Comparison of ENCODE assay signal across 9 cellular contexts in genomic region chr10:30639946-30640786, GRCh38. TPM values are rescaled to one million over a fixed set of nuclear protein-coding genes. Genes with fewer than 3 reads are reported as not detected.
DNase-seq lines count a peak whose midpoint lies in the region; ATAC-seq and TF ChIP-seq lines count a peak whose summit lies in the region.
"Had no signal": no experiment of that assay in that cellular context is flagged by ENCODE, and none has a peak within 500 bp of the region (broad histone marks: within the 10 kb centered on the region; RNA-seq: fewer than 3 reads in every experiment).

No MANE protein-coding gene starts in this region.

- H4K91ac ChIP-seq in mesenchymal stem cell (ENCODE audit: low read length), result no peak overlapping the region

- no peak overlapping the region for H2AK5ac ChIP-seq in mesenchymal stem cell (ENCODE audit: low read length, severe bottlenecking)

- H3K9ac ChIP-seq in mesenchymal stem cell (ENCODE audit: low read length), result no peak overlapping the region

- CTCF ChIA-PET in activated naive CD4-positive, alpha-beta T cell treated with anti-CD3 and anti-CD28 coated beads, Interleukin-2, amount 10 ng/mL, durations not matched to agents 7 days and 5 days (lab: Charles Lee), result interaction anchor here (0.9 to 4.0 kb wide), 29 partner anchors 8 to 1523 kb away, joined by 3 to 23 read pairs (median 4); partner anchors contain the start of gene LYZL2
- CTCF ChIA-PET in activated CD4-positive, alpha-beta memory T cell treated with anti-CD3 and anti-CD28 coated beads for 36 hours (lab: Charles Lee), result interaction anchor here (0.6 to 5.1 kb wide), 54 partner anchors 8 to 1165 kb away, joined by 3 to 62 read pairs (median 4); partner anchors contain the start of gene LYZL2

- H3K79me1 ChIP-seq in mesenchymal stem cell (replicated peaks; ENCODE audit: low read length, poor library complexity, severe bottlenecking), result no peaks in the 10 kb centered on the region

- peaks cover 48% of the 10 kb centered on the region for H3K27me3 Mint-ChIP-seq in activated naive CD4-positive, alpha-beta T cell treated with anti-CD3 and anti-CD28 coated beads, Interleukin-2, amount 10 ng/mL, durations not matched to agents 7 days and 5 days
- peaks cover 42% of the 10 kb centered on the region for H3K27me3 Mint-ChIP-seq in activated CD4-positive, alpha-beta memory T cell treated with anti-CD3 and anti-CD28 coated beads for 36 hours

- H3K27ac ChIP-seq in mesenchymal stem cell (ENCODE audit: low read length, poor library complexity, severe bottlenecking), result no peak overlapping the region

- peak; percentile 72 for TF ChIP-seq CTCF in GM20000 (IDR thresholded peaks at IDR 0.05; ENCODE audit: extremely low read depth, missing control alignments)

- no peak overlapping the region for H3K18ac ChIP-seq in mesenchymal stem cell (ENCODE audit: low read depth in 1 of 2, low read length in 2 of 2)

- H3K36me3 Mint-ChIP-seq in activated naive CD4-positive, alpha-beta T cell treated with anti-CD3 and anti-CD28 coated beads, Interleukin-2, amount 10 ng/mL, durations not matched to agents 7 days and 5 days, result no peaks in the 10 kb centered on the region
- no peaks in the 10 kb centered on the region for H3K36me3 Mint-ChIP-seq in activated CD4-positive, alpha-beta memory T cell treated with anti-CD3 and anti-CD28 coated beads for 36 hours

- no peak overlapping the region for H3K4me3 Mint-ChIP-seq in activated naive CD4-positive, alpha-beta T cell treated with anti-CD3 and anti-CD28 coated beads, Interleukin-2, amount 10 ng/mL, durations not matched to agents 7 days and 5 days
- no peak overlapping the region for H3K4me3 Mint-ChIP-seq in activated CD4-positive, alpha-beta memory T cell treated with anti-CD3 and anti-CD28 coated beads for 36 hours

- no peak overlapping the region for H2BK15ac ChIP-seq in mesenchymal stem cell (ENCODE audit: low read depth, poor library complexity, severe bottlenecking)

- H3K36me3 ChIP-seq in mesenchymal stem cell (ENCODE audit: control insufficient read depth in 1 of 2, insufficient read depth in 2 of 2, low read depth in 1 of 2, low read length in 2 of 2), result no peaks in the 10 kb centered on the region

- no peak overlapping the region for H2BK5ac ChIP-seq in mesenchymal stem cell (ENCODE audit: low read depth, low read length, poor library complexity, severe bottlenecking)

- DNase-seq in COLO668 (lab: John Stamatoyannopoulos, UW; ENCODE audit: unreplicated experiment) (peak; percentile 5), GM20000 (ENCODE audit: low spot score) (peak; percentile 58), OCI-M2 (lab: John Stamatoyannopoulos, UW; ENCODE audit: unreplicated experiment) (peak; percentile 2), mesenchymal stem cell (peak; percentile 62)
- DNase-seq in effector CD4-positive, alpha-beta T cell, result peak; percentile 13
- DNase-seq in activated naive CD4-positive, alpha-beta T cell treated with anti-CD3 and anti-CD28 coated beads, Interleukin-2, amount 10 ng/mL, durations not matched to agents 7 days and 5 days, result no peak
- no peak for DNase-seq in activated CD4-positive, alpha-beta memory T cell treated with anti-CD3 and anti-CD28 coated beads for 36 hours

- no peak overlapping the region for H4K8ac ChIP-seq in mesenchymal stem cell (ENCODE audit: low read length)

- H3K4me2 ChIP-seq in mesenchymal stem cell (ENCODE audit: low read length, poor library complexity, severe bottlenecking), result no peak overlapping the region

- POLR2A ChIA-PET in activated CD4-positive, alpha-beta memory T cell treated with anti-CD3 and anti-CD28 coated beads for 36 hours (lab: Charles Lee), result no interaction called here

- no peaks in the 10 kb centered on the region for H3K9me3 ChIP-seq in mesenchymal stem cell (ENCODE audit: control insufficient read depth, low read length)

- H3K4me1 Mint-ChIP-seq in activated naive CD4-positive, alpha-beta T cell treated with anti-CD3 and anti-CD28 coated beads, Interleukin-2, amount 10 ng/mL, durations not matched to agents 7 days and 5 days, result no peaks in the 10 kb centered on the region
- peaks cover 10% of the 10 kb centered on the region for H3K4me1 Mint-ChIP-seq in activated CD4-positive, alpha-beta memory T cell treated with anti-CD3 and anti-CD28 coated beads for 36 hours (ENCODE audit: low read depth)

- no peak overlapping the region for H3K27ac Mint-ChIP-seq in activated naive CD4-positive, alpha-beta T cell treated with anti-CD3 and anti-CD28 coated beads, Interleukin-2, amount 10 ng/mL, durations not matched to agents 7 days and 5 days
- H3K27ac Mint-ChIP-seq in activated CD4-positive, alpha-beta memory T cell treated with anti-CD3 and anti-CD28 coated beads for 36 hours, result no peak overlapping the region

- 74% methylated on average over 4 of the region's 6 CpGs for WGBS in mesenchymal stem cell

- no peak overlapping the region for H3K14ac ChIP-seq in mesenchymal stem cell (ENCODE audit: low read length in 2 of 2)

- intact Hi-C loops in activated CD4-positive, alpha-beta memory T cell treated with anti-CD3 and anti-CD28 coated beads for 36 hours (cut with micrococcal nuclease), result no loop called here

- no peak overlapping the region for H2BK12ac ChIP-seq in mesenchymal stem cell (ENCODE audit: low read length in 2 of 2)

- H3K4me3 ChIP-seq in mesenchymal stem cell (ENCODE audit: insufficient read depth in 1 of 2, low read depth in 1 of 2, low read length in 2 of 2), result no peak overlapping the region

- H3K27me3 ChIP-seq in mesenchymal stem cell (ENCODE audit: control insufficient read depth in 1 of 2, insufficient read depth in 1 of 2, low read length in 2 of 2), result no peaks in the 10 kb centered on the region

- H3K4me1 ChIP-seq in mesenchymal stem cell (ENCODE audit: control insufficient read depth, insufficient read depth, low read depth, low read length), result peaks cover 5% of the 10 kb centered on the region

- no peak overlapping the region for H3K4ac ChIP-seq in mesenchymal stem cell (ENCODE audit: low read depth in 1 of 2, low read length in 2 of 2)

- no peak overlapping the region for H2AFZ ChIP-seq in mesenchymal stem cell (ENCODE audit: low read depth, low read length)

- no peak overlapping the region for H2BK120ac ChIP-seq in mesenchymal stem cell (ENCODE audit: low read depth, low read length)

- no peak for ATAC-seq in HG02884 (IDR thresholded peaks at IDR 0.05; ENCODE audit: unreplicated experiment)

- H3K9me3 Mint-ChIP-seq in activated naive CD4-positive, alpha-beta T cell treated with anti-CD3 and anti-CD28 coated beads, Interleukin-2, amount 10 ng/mL, durations not matched to agents 7 days and 5 days, result no peaks in the 10 kb centered on the region
- no peaks in the 10 kb centered on the region for H3K9me3 Mint-ChIP-seq in activated CD4-positive, alpha-beta memory T cell treated with anti-CD3 and anti-CD28 coated beads for 36 hours

- H3K23ac ChIP-seq in mesenchymal stem cell (ENCODE audit: low read length in 2 of 2), result no peak overlapping the region

RNA-seq across cellular contexts. Expression of gene LYZL2, which starts 10.6 kb away (rescaled TPM):
- not detected for polyA plus RNA-seq in mesenchymal stem cell (2013, experiment 1 of 2)
- not detected for polyA plus RNA-seq in mesenchymal stem cell (2013, experiment 2 of 2)
- total RNA-seq in activated CD4-positive, alpha-beta memory T cell treated with anti-CD3 and anti-CD28 coated beads for 36 hours, result not detected
- total RNA-seq: skeletal muscle tissue had no signal

Comparison
In these comparisons a context has a peak if more than half of its experiments do, and no peak if none do; other contexts are left out.
1. DNase-seq: peak in COLO668 (single experiment), GM20000 (single experiment), OCI-M2 (single experiment), effector CD4-positive, alpha-beta T cell (single experiment) and mesenchymal stem cell (single experiment); none in activated naive CD4-positive, alpha-beta T cell treated with anti-CD3 and anti-CD28 coated beads, Interleukin-2, amount 10 ng/mL, durations not matched to agents 7 days and 5 days (single experiment) and activated CD4-positive, alpha-beta memory T cell treated with anti-CD3 and anti-CD28 coated beads for 36 hours (single experiment).